Comparison of ENCODE assay signal across 16 cellular contexts in genomic region chrX:128728943-128729342, GRCh38.
"Had no signal": no experiment of that assay in that cellular context is flagged by ENCODE, and none has a peak within 500 bp of the region (broad histone marks: within the 10 kb centered on the region; RNA-seq: fewer than 3 reads in every experiment).

No MANE protein-coding gene starts in this region.

- H3K4me1 Mint-ChIP-seq: activated CD4-positive, alpha-beta T cell treated with anti-CD3 and anti-CD28 coated beads for 36 hours; activated naive CD4-positive, alpha-beta T cell treated with anti-CD3 and anti-CD28 coated beads, Interleukin-2, amount 50 U/mL, for 24 hours; nephron progenitor cell; stimulated activated memory B cell treated with anti-CD40 and anti-IgM and Interleukin-4, amounts not matched to agents 10 μg/mL and 1 μg/mL and 100 μg/mL, for 72 hours had no signal

- H3K4me3 Mint-ChIP-seq: activated CD4-positive, alpha-beta memory T cell treated with anti-CD3 and anti-CD28 coated beads for 36 hours; activated CD4-positive, alpha-beta T cell treated with anti-CD3 and anti-CD28 coated beads for 36 hours; activated naive CD4-positive, alpha-beta T cell treated with anti-CD3 and anti-CD28 coated beads, Interleukin-2, amount 50 U/mL, for 24 hours; activated T-cell treated with anti-CD3 and anti-CD28 coated beads, Interleukin-2, amount 50 U/mL, for 24 hours; nephron progenitor cell; stimulated activated memory B cell treated with anti-CD40 and anti-IgM and Interleukin-4, amounts not matched to agents 10 μg/mL and 1 μg/mL and 100 μg/mL, for 72 hours had no signal

- DNase-seq: activated CD4-positive, alpha-beta memory T cell treated with anti-CD3 and anti-CD28 coated beads for 36 hours; activated CD4-positive, alpha-beta T cell treated with anti-CD3 and anti-CD28 coated beads for 36 hours; activated T-cell treated with anti-CD3 and anti-CD28 coated beads, Interleukin-2, amount 50 U/mL, for 24 hours; dorsolateral prefrontal cortex; erythroblast; gastrocnemius medialis; heart right ventricle; left cardiac atrium; lower lobe of right lung; nephron progenitor cell; occipital lobe; stimulated activated CD4-positive, alpha-beta T cell treated with anti-CD3 and anti-CD28 coated beads, Interleukin-2, amount 100 ng/mL, for 48 hours; thyroid gland had no signal

- H3K27ac Mint-ChIP-seq: activated CD4-positive, alpha-beta memory T cell treated with anti-CD3 and anti-CD28 coated beads for 36 hours; activated CD4-positive, alpha-beta T cell treated with anti-CD3 and anti-CD28 coated beads for 36 hours; activated naive CD4-positive, alpha-beta T cell treated with anti-CD3 and anti-CD28 coated beads, Interleukin-2, amount 50 U/mL, for 24 hours; activated T-cell treated with anti-CD3 and anti-CD28 coated beads, Interleukin-2, amount 50 U/mL, for 24 hours; nephron progenitor cell; progenitor cell of endocrine pancreas; stimulated activated memory B cell treated with anti-CD40 and anti-IgM and Interleukin-4, amounts not matched to agents 10 μg/mL and 1 μg/mL and 100 μg/mL, for 72 hours had no signal

- H3K9me3 Mint-ChIP-seq: activated CD4-positive, alpha-beta memory T cell treated with anti-CD3 and anti-CD28 coated beads for 36 hours; activated naive CD4-positive, alpha-beta T cell treated with anti-CD3 and anti-CD28 coated beads, Interleukin-2, amount 50 U/mL, for 24 hours; activated T-cell treated with anti-CD3 and anti-CD28 coated beads, Interleukin-2, amount 50 U/mL, for 24 hours; stimulated activated memory B cell treated with anti-CD40 and anti-IgM and Interleukin-4, amounts not matched to agents 10 μg/mL and 1 μg/mL and 100 μg/mL, for 72 hours had no signal

- H3K27me3 Mint-ChIP-seq: activated CD4-positive, alpha-beta memory T cell treated with anti-CD3 and anti-CD28 coated beads for 36 hours; activated CD4-positive, alpha-beta T cell treated with anti-CD3 and anti-CD28 coated beads for 36 hours; activated naive CD4-positive, alpha-beta T cell treated with anti-CD3 and anti-CD28 coated beads, Interleukin-2, amount 50 U/mL, for 24 hours; progenitor cell of endocrine pancreas; stimulated activated memory B cell treated with anti-CD40 and anti-IgM and Interleukin-4, amounts not matched to agents 10 μg/mL and 1 μg/mL and 100 μg/mL, for 72 hours had no signal

- ATAC-seq: activated CD4-positive, alpha-beta T cell treated with anti-CD3 and anti-CD28 coated beads for 36 hours; gastrocnemius medialis; heart right ventricle; left cardiac atrium; stimulated activated memory B cell treated with anti-CD40 and anti-IgM and Interleukin-4, amounts not matched to agents 10 μg/mL and 1 μg/mL and 100 μg/mL, for 72 hours had no signal

- H3K36me3 Mint-ChIP-seq: activated CD4-positive, alpha-beta memory T cell treated with anti-CD3 and anti-CD28 coated beads for 36 hours; activated naive CD4-positive, alpha-beta T cell treated with anti-CD3 and anti-CD28 coated beads, Interleukin-2, amount 50 U/mL, for 24 hours; stimulated activated memory B cell treated with anti-CD40 and anti-IgM and Interleukin-4, amounts not matched to agents 10 μg/mL and 1 μg/mL and 100 μg/mL, for 72 hours had no signal
